In the genomic region with DNA sequence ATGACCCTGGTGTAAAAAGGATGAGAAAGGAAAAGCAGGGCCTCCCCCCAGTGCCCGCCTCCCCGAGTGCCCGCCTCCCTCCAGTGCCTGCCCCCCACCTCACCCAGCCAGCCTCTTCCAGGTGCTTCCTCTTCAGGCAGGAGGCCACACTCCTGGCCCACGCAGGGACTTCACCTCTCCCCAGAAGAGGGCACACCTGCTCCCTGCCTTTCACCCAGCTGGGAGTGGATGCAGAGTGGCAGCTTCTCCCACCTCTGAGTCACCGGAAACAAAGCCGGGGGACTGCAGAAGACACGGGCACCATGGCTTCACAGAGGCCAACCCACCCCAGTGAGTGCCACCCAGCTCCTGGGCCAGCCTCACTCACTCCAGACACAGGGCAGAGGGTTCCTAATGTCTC, we compare ENCODE assay signal across 8 cellular contexts. TPM values are rescaled to one million over a fixed set of nuclear protein-coding genes. Genes with fewer than 3 reads are reported as not detected.
DNase-seq lines count a peak whose midpoint lies in the region; ATAC-seq and TF ChIP-seq lines count a peak whose summit lies in the region.

No MANE protein-coding gene starts in this region.

- H3K4me2 ChIP-seq in Loucy (ENCODE audit: low read depth, low read length, poor library complexity, severe bottlenecking) = peak overlapping the region; percentile 35

- peaks cover 98% of the 10 kb centered on the region for H3K79me2 ChIP-seq in Loucy (ENCODE audit: insufficient read depth, low read length)

- H3K9me3 ChIP-seq in Loucy (ENCODE audit: insufficient read depth, low read depth, low read length) = no peaks in the 10 kb centered on the region
- no peaks in the 10 kb centered on the region; the same call in 1 of the 2 replicates for H3K9me3 ChIP-seq in BE2C

- H3K4me3 ChIP-seq in Loucy (ENCODE audit: low read length, poor library complexity, severe bottlenecking) (peak overlapping the region; percentile 33), BE2C (ENCODE audit: low read depth, low read length) (no peak overlapping the region)

- TF ChIP-seq CTCF in Loucy (conservative IDR thresholded peaks at IDR 0.05; ENCODE audit: low read length) (peak; percentile 57), BE2C (IDR thresholded peaks at IDR 0.05; ENCODE audit: low read depth, low read length) (no peak)

- peak overlapping the region; percentile 50 for H3K9ac ChIP-seq in Loucy (ENCODE audit: low read depth, low read length, poor library complexity, severe bottlenecking)

- no peaks in the 10 kb centered on the region for H3F3A ChIP-seq in Loucy (ENCODE audit: low read depth)

- ATAC-seq in GM21737 (IDR thresholded peaks at IDR 0.05; ENCODE audit: unreplicated experiment) (no peak), GM21367 (IDR thresholded peaks at IDR 0.05; ENCODE audit: unreplicated experiment) (no peak)

- peak; percentile 14 for DNase-seq in Caki2 (ENCODE audit: low read depth)
- DNase-seq in activated T-cell treated with anti-CD3 and anti-CD28 coated beads for 48 hours (ENCODE audit: low read depth) = peak; percentile 47
- DNase-seq in lung microvascular endothelial cell (ENCODE audit: low read depth in 2 of 2) = peak; percentile 64 to 69
- no peak for DNase-seq in NCI-H187 (lab: John Stamatoyannopoulos, UW)
- DNase-seq in BE2C = no peak

- H3K27me3 ChIP-seq in Loucy (ENCODE audit: insufficient read depth, low read length, poor library complexity, severe bottlenecking) = no peaks in the 10 kb centered on the region
- no peaks in the 10 kb centered on the region for H3K27me3 ChIP-seq in BE2C

- no peaks in the 10 kb centered on the region for H3K9me2 ChIP-seq in Loucy (replicated peaks; ENCODE audit: low read depth, low read length)

- in situ Hi-C loops in Caki2 (cut with HindIII; ENCODE audit: low pct_unique_long_range_greater_than_20kb, low sequenced_read_pairs) = no loop called here

- peaks cover 56% of the 10 kb centered on the region for H4K20me1 ChIP-seq in Loucy (ENCODE audit: insufficient read depth, low read length, poor library complexity, severe bottlenecking)

- H2AFZ ChIP-seq in Loucy (ENCODE audit: low read length) = no peak overlapping the region

- peaks cover 24% of the 10 kb centered on the region; the same call in 1 of the 2 replicates for H3K36me3 ChIP-seq in Loucy (ENCODE audit: insufficient read depth, low read length)
- H3K36me3 ChIP-seq in BE2C = no peaks in the 10 kb centered on the region

- H3K4me1 ChIP-seq in Loucy (ENCODE audit: insufficient read depth, low read length, poor library complexity, severe bottlenecking) = peaks cover 45% of the 10 kb centered on the region
- H3K4me1 ChIP-seq in BE2C = peaks cover 4% of the 10 kb centered on the region; the same call in 1 of the 2 replicates

RNA-seq across cellular contexts. Expression of a gene that starts 16.1 kb away (rescaled TPM):
- total RNA-seq in Caki2 (2014; rRNA removed; shearing (Covaris generic); ENCODE audit: low replicate concordance) = 26.8 and 30.4 TPM in 2 replicates
- total RNA-seq in lung microvascular endothelial cell = 71.5 and 115 TPM in 2 replicates
- 34.3 TPM for polyA plus RNA-seq in BE2C (2012; ENCODE audit: insufficient read depth, insufficient read length, low read depth)

Comparison
In these comparisons a context has a peak if more than half of its experiments do, and no peak if none do; other contexts are left out.
1. DNase-seq: peak in Caki2 (single experiment), activated T-cell treated with anti-CD3 and anti-CD28 coated beads for 48 hours (single experiment) and lung microvascular endothelial cell (2 of 2); none in NCI-H187 (0 of 2) and BE2C (single experiment).